Comparison of ENCODE assay signal across 9 cellular contexts in genomic region chr2:54599914-54600313, GRCh38.
DNase-seq lines count a peak whose midpoint lies in the region; ATAC-seq lines count a peak whose summit lies in the region.
"Had no signal": no experiment of that assay in that cellular context is flagged by ENCODE, and none has a peak within 500 bp of the region (broad histone marks: within the 10 kb centered on the region; RNA-seq: fewer than 3 reads in every experiment).

No MANE protein-coding gene starts in this region.

- no peak overlapping the region for H2BK120ac ChIP-seq in mesenchymal stem cell (ENCODE audit: low read depth, low read length)

- no peaks in the 10 kb centered on the region for H3K27me3 ChIP-seq in mesenchymal stem cell (ENCODE audit: control insufficient read depth in 1 of 2, insufficient read depth in 1 of 2, low read length in 2 of 2)

- H3K27me3 Mint-ChIP-seq in activated T-cell treated with anti-CD3 and anti-CD28 coated beads, Interleukin-2, amount 50 U/mL, for 24 hours, result no peaks in the 10 kb centered on the region

- H3K18ac ChIP-seq in mesenchymal stem cell (ENCODE audit: low read depth in 1 of 2, low read length in 2 of 2), result no peak overlapping the region

- H3K14ac ChIP-seq in mesenchymal stem cell (ENCODE audit: low read length in 2 of 2), result no peak overlapping the region

- no peaks in the 10 kb centered on the region for H3K9me3 Mint-ChIP-seq in activated T-cell treated with anti-CD3 and anti-CD28 coated beads, Interleukin-2, amount 50 U/mL, for 24 hours

- H3K4me2 ChIP-seq in mesenchymal stem cell (ENCODE audit: low read length, poor library complexity, severe bottlenecking), result no peak overlapping the region
- H3K4me2 ChIP-seq: PC-9 had no signal

- H2AFZ ChIP-seq in mesenchymal stem cell (ENCODE audit: low read depth, low read length), result no peak overlapping the region
- H2AFZ ChIP-seq: PC-9 had no signal

- no peak for DNase-seq in activated T-cell treated with anti-CD3 and anti-CD28 coated beads, Interleukin-2, amount 50 U/mL, for 24 hours
- DNase-seq in activated T-cell treated with anti-CD3 and anti-CD28 coated beads, Interleukin-2, amount 50 U/mL, for 48 hours, result no peak
- DNase-seq in central memory CD4-positive, alpha-beta T cell, result peak; percentile 43
- DNase-seq in mesenchymal stem cell (no peak), ureter (ENCODE audit: low spot score) (peak; percentile 80), AML-193 (lab: John Stamatoyannopoulos, UW) (no peak), C1 segment of cervical spinal cord (lab: John Stamatoyannopoulos, UW) (no peak)

- H4K8ac ChIP-seq in mesenchymal stem cell (ENCODE audit: low read length), result no peak overlapping the region

- no peak overlapping the region for H2BK5ac ChIP-seq in mesenchymal stem cell (ENCODE audit: low read depth, low read length, poor library complexity, severe bottlenecking)

- peak overlapping the region; percentile 46 for H2AK5ac ChIP-seq in mesenchymal stem cell (ENCODE audit: low read length, severe bottlenecking)

- H3K27ac Mint-ChIP-seq in activated T-cell treated with anti-CD3 and anti-CD28 coated beads, Interleukin-2, amount 50 U/mL, for 24 hours, result peak overlapping the region; percentile 71

- H2BK15ac ChIP-seq in mesenchymal stem cell (ENCODE audit: low read depth, poor library complexity, severe bottlenecking), result no peak overlapping the region

- H3K23ac ChIP-seq in mesenchymal stem cell (ENCODE audit: low read length in 2 of 2), result no peak overlapping the region

- H3K9ac ChIP-seq in mesenchymal stem cell (ENCODE audit: low read length), result no peak overlapping the region

- no peak overlapping the region for H3K4ac ChIP-seq in mesenchymal stem cell (ENCODE audit: low read depth in 1 of 2, low read length in 2 of 2)

- H3K4me1 ChIP-seq in mesenchymal stem cell (ENCODE audit: control insufficient read depth, insufficient read depth, low read depth, low read length), result peaks cover 40% of the 10 kb centered on the region

- H3K4me3 Mint-ChIP-seq in activated T-cell treated with anti-CD3 and anti-CD28 coated beads, Interleukin-2, amount 50 U/mL, for 24 hours, result no peak overlapping the region

- no peak overlapping the region for H2BK12ac ChIP-seq in mesenchymal stem cell (ENCODE audit: low read length in 2 of 2)

- no peak overlapping the region for H4K91ac ChIP-seq in mesenchymal stem cell (ENCODE audit: low read length)

- peak overlapping the region; percentile 34 for H3K27ac ChIP-seq in mesenchymal stem cell (ENCODE audit: low read length, poor library complexity, severe bottlenecking)
- H3K27ac ChIP-seq: PC-9 had no signal

- no peak overlapping the region for H3K4me3 ChIP-seq in mesenchymal stem cell (ENCODE audit: insufficient read depth in 1 of 2, low read depth in 1 of 2, low read length in 2 of 2)
- H3K4me3 ChIP-seq: PC-9 had no signal

- H3K4me1 Mint-ChIP-seq in activated T-cell treated with anti-CD3 and anti-CD28 coated beads, Interleukin-2, amount 50 U/mL, for 24 hours (ENCODE audit: low read depth), result peaks cover 98% of the 10 kb centered on the region

- no peak for ATAC-seq in HG02571 (IDR thresholded peaks at IDR 0.05; ENCODE audit: unreplicated experiment)

- peaks cover 26 to 34% of the 10 kb centered on the region in 2 experiments for H3K36me3 ChIP-seq in mesenchymal stem cell (ENCODE audit: control insufficient read depth in 1 of 2, insufficient read depth in 2 of 2, low read depth in 1 of 2, low read length in 2 of 2)

- no peaks in the 10 kb centered on the region for H3K9me3 ChIP-seq in mesenchymal stem cell (ENCODE audit: control insufficient read depth, low read length)

- H3K36me3 Mint-ChIP-seq in activated T-cell treated with anti-CD3 and anti-CD28 coated beads, Interleukin-2, amount 50 U/mL, for 24 hours (ENCODE audit: low read depth), result peaks cover 23% of the 10 kb centered on the region

- 96% methylated on average over 4 of the region's 4 CpGs for WGBS in mesenchymal stem cell

- no peaks in the 10 kb centered on the region for H3K79me1 ChIP-seq in mesenchymal stem cell (replicated peaks; ENCODE audit: low read length, poor library complexity, severe bottlenecking)

Comparison
In these comparisons a context has a peak if more than half of its experiments do, and no peak if none do; other contexts are left out.
1. DNase-seq: peak in central memory CD4-positive, alpha-beta T cell (single experiment) and ureter (single experiment); none in activated T-cell treated with anti-CD3 and anti-CD28 coated beads, Interleukin-2, amount 50 U/mL, for 24 hours (single experiment), activated T-cell treated with anti-CD3 and anti-CD28 coated beads, Interleukin-2, amount 50 U/mL, for 48 hours (0 of 2), mesenchymal stem cell (single experiment), AML-193 (0 of 2) and C1 segment of cervical spinal cord (0 of 14).